In the genomic region with DNA sequence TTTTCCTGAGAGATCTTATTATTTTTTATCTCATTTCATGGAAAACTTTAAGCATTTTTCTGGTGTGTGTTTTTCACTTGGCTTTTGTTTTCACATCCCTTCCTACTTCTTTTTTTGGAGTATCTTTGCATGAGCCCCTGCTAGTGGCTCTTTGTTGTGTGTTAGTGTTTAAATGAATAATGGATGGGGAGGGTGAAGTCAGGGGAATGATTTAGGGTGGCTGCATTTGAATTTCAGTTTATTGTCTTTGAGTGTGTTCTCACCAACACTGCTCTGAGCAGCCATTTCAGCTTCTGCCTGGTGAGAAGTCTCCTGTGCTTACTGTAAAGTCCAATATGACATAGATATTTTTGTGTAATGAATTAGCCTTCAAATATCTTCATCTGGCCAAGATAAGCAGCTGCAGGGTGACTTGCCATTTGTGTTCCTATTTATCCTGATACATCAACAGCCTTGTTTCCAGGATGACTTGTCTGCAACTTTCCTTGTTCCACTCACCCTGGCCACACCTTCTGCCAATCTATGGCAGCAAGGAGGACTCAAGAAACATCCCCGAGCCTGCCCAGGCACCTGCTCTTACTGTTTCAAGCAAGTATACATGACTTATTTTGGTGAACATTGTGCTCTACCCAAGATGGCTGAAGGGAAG, we compare ENCODE assay signal across 25 cellular contexts.
"Had no signal": no experiment of that assay in that cellular context is flagged by ENCODE, and none has a peak within 500 bp of the region (broad histone marks: within the 10 kb centered on the region; RNA-seq: fewer than 3 reads in every experiment).

No MANE protein-coding gene starts in this region.

- H3K4me1 Mint-ChIP-seq: activated naive CD4-positive, alpha-beta T cell treated with anti-CD3 and anti-CD28 coated beads, Interleukin-2, amount 50 U/mL, for 24 hours; naive B cell had no signal

- H3K4me1 ChIP-seq: body of pancreas, upper lobe of right lung had no signal

- H3K36me3 Mint-ChIP-seq: activated naive CD4-positive, alpha-beta T cell treated with anti-CD3 and anti-CD28 coated beads, Interleukin-2, amount 50 U/mL, for 24 hours; naive B cell had no signal

- H3K4me2 ChIP-seq: hepatocyte had no signal

- H3K9me3 ChIP-seq: body of pancreas, right lobe of liver, thyroid gland, upper lobe of right lung had no signal

- H3K27me3 ChIP-seq: body of pancreas, cardiac muscle cell, hepatocyte, right lobe of liver, thyroid gland, upper lobe of right lung had no signal

- H3K36me3 ChIP-seq: cardiac muscle cell, right lobe of liver, thyroid gland, upper lobe of right lung, WERI-Rb-1 had no signal

- H3K27ac Mint-ChIP-seq: activated naive CD4-positive, alpha-beta T cell treated with anti-CD3 and anti-CD28 coated beads, Interleukin-2, amount 50 U/mL, for 24 hours; naive B cell; stimulated activated naive CD8-positive, alpha-beta T cell treated with anti-CD3 and anti-CD28 coated beads, Interleukin-15, Interleukin-2, amounts not matched to agents 100 ng/mL and 50 ng/mL, for 24 hours had no signal

- H2AFZ ChIP-seq: hepatocyte had no signal

- H3K79me2 ChIP-seq: hepatocyte had no signal

- ATAC-seq: body of pancreas, left colon, upper lobe of right lung had no signal

- H3K9me3 Mint-ChIP-seq: activated naive CD4-positive, alpha-beta T cell treated with anti-CD3 and anti-CD28 coated beads, Interleukin-2, amount 50 U/mL, for 24 hours; naive B cell; stimulated activated naive CD8-positive, alpha-beta T cell treated with anti-CD3 and anti-CD28 coated beads, Interleukin-15, Interleukin-2, amounts not matched to agents 100 ng/mL and 50 ng/mL, for 24 hours had no signal

- H3K4me3 ChIP-seq: body of pancreas, cardiac muscle cell, hepatocyte, right lobe of liver, thyroid gland, upper lobe of right lung had no signal

- DNase-seq: activated CD4-positive, alpha-beta T cell treated with anti-CD3 and anti-CD28 coated beads for 1 hour; activated CD4-positive, alpha-beta T cell treated with anti-CD3 and anti-CD28 coated beads, Interleukin-2, amount 50 U/mL, for 1 hour; activated gamma-delta T cell treated with Interleukin-2 at 50 U/mL for 16 hours; activated T-cell treated with anti-CD3 and anti-CD28 coated beads, Interleukin-2, amount 50 U/mL, for 1 hour; anterior cingulate cortex; body of pancreas; cortex of kidney; foreskin fibroblast; glutamatergic neuron; islet precursor cell; left colon; mesenchymal stem cell; naive B cell; occipital lobe; right lobe of liver; stimulated activated CD4-positive, alpha-beta T cell treated with anti-CD3 and anti-CD28 coated beads, Interleukin-4, amount 100 ng/mL, for 24 hours; substantia nigra; thyroid gland; upper lobe of right lung; WERI-Rb-1 had no signal

- H3K4me3 Mint-ChIP-seq: activated naive CD4-positive, alpha-beta T cell treated with anti-CD3 and anti-CD28 coated beads, Interleukin-2, amount 50 U/mL, for 24 hours; naive B cell; stimulated activated naive CD8-positive, alpha-beta T cell treated with anti-CD3 and anti-CD28 coated beads, Interleukin-15, Interleukin-2, amounts not matched to agents 100 ng/mL and 50 ng/mL, for 24 hours had no signal

- H3K27ac ChIP-seq: body of pancreas, cardiac muscle cell, epithelial cell of prostate, hepatocyte, thyroid gland, upper lobe of right lung, WERI-Rb-1 had no signal
